ENCODE assay signal across 29 cellular contexts in the genomic region with DNA sequence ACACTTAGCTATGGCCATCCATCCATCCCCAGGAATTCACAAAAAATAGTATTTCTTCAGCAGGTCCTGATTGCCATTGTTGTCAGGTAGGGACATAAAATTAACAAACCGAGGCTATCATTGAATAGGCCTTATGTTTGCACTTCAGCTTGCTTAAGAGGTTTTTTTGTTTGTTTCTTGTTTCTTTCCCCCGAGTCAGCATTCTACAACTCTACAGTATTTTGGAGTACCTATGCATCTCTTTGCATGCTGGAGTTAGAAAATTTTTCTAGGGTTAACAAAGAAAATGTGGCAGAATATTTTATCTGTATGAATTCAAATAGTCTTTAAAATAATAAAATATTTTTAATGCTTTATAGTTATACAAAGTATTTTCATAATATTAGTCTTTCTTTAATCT. TPM values are rescaled to one million over a fixed set of nuclear protein-coding genes. Genes with fewer than 3 reads are reported as not detected.
"Had no signal": no experiment of that assay in that cellular context is flagged by ENCODE, and none has a peak within 500 bp of the region (broad histone marks: within the 10 kb centered on the region; RNA-seq: fewer than 3 reads in every experiment).

No MANE protein-coding gene starts in this region.

- ATAC-seq: effector memory CD8-positive, alpha-beta T cell; esophagus mucosa; gastrocnemius medialis; heart right ventricle; left cardiac atrium; left lung; left ventricle myocardium superior; lower lobe of right lung had no signal

- H3K4me3 ChIP-seq: coronary artery, dorsolateral prefrontal cortex, esophagus squamous epithelium, gastrocnemius medialis, heart right ventricle, left lung, lower lobe of right lung had no signal

- FAIRE-seq: colon, endometrium, islet of Langerhans, keratinocyte had no signal

- DNase-seq: dermis blood vessel endothelial cell; dorsolateral prefrontal cortex; effector CD8-positive, alpha-beta T cell; effector memory CD8-positive, alpha-beta T cell; endodermal cell; erythroblast; esophagus squamous epithelium; foreskin fibroblast; foreskin melanocyte; gastrocnemius medialis; glutamatergic neuron; head of caudate nucleus; heart right ventricle; hippocampal formation; left cardiac atrium; left lung; left ventricle myocardium superior; lower lobe of right lung; mesenchymal stem cell; midbrain had no signal

- H3K4me1 ChIP-seq: esophagus squamous epithelium, gastrocnemius medialis, left lung, lower lobe of right lung had no signal

- H3K36me3 ChIP-seq: esophagus squamous epithelium, gastrocnemius medialis, left lung, lower lobe of right lung had no signal

- H3K27me3 ChIP-seq: esophagus squamous epithelium, gastrocnemius medialis, heart right ventricle, left lung had no signal

- H3K9me3 ChIP-seq: esophagus squamous epithelium, gastrocnemius medialis, heart right ventricle, lower lobe of right lung had no signal

- H3K27ac ChIP-seq: coronary artery, dorsolateral prefrontal cortex, epithelial cell of prostate, esophagus squamous epithelium, gastrocnemius medialis, heart right ventricle, left lung, lower lobe of right lung had no signal

RNA-seq across cellular contexts. Expression of a gene that starts 26.3 kb away (rescaled TPM):
- total RNA-seq: dermis blood vessel endothelial cell, endodermal cell, esophagus mucosa, gastrocnemius medialis, kidney epithelial cell, lung microvascular endothelial cell had no signal
- polyA plus RNA-seq: keratinocyte had no signal
